In genomic region chr3:181921220-181921619, GRCh38 we compare ENCODE assay signal across 14 cellular contexts.
DNase-seq lines count a peak whose midpoint lies in the region; ATAC-seq, FAIRE-seq and TF ChIP-seq lines count a peak whose summit lies in the region.
"Had no signal": no experiment of that assay in that cellular context is flagged by ENCODE, and none has a peak within 500 bp of the region (broad histone marks: within the 10 kb centered on the region; RNA-seq: fewer than 3 reads in every experiment).

No MANE protein-coding gene starts in this region.

- ATAC-seq in GM18870 (IDR thresholded peaks at IDR 0.05; ENCODE audit: unreplicated experiment) (peak; percentile 98), GM21576 (IDR thresholded peaks at IDR 0.05; ENCODE audit: unreplicated experiment) (peak; percentile 97), HG03103 (IDR thresholded peaks at IDR 0.05; ENCODE audit: low read depth, unreplicated experiment) (peak; percentile 95), GM12878 (peak; percentile 95)
- ATAC-seq: CD8-positive, alpha-beta T cell; left lobe of liver had no signal

- no peak for TF ChIP-seq RAD21 in GM12878 (IDR thresholded peaks at IDR 0.05; ENCODE audit: insufficient read depth, low read depth, low read length)

- no peak for TF ChIP-seq POLR2A in GM12878 (IDR thresholded peaks at IDR 0.05; ENCODE audit: low read depth, low read length)

- DNase-seq in GM12878 (ENCODE audit: low read depth, low spot score) = peak; percentile 42
- DNase-seq in NCI-H526 treated with DMSO at 0.1 percent for 48 hours (lab: John Stamatoyannopoulos, UW) = no peak
- no peak for DNase-seq in NCI-H2196 treated with DMSO at 0.1 percent for 48 hours (lab: John Stamatoyannopoulos, UW; ENCODE audit: unreplicated experiment)
- DNase-seq in GM19240 (ENCODE audit: insufficient read length, low spot score) = no peak
- no peak for DNase-seq in KG1 (lab: John Stamatoyannopoulos, UW)
- DNase-seq: activated CD4-positive, alpha-beta T cell treated with anti-CD3 and anti-CD28 coated beads, Interleukin-2, amount 50 U/mL, for 1 hour; activated naive CD4-positive, alpha-beta T cell; CD8-positive, alpha-beta T cell; NCI-H2171 treated with DMSO at 0.1 percent for 48 hours; occipital lobe had no signal

- 0% methylated on average over 2 of the region's 2 CpGs for WGBS in GM12878 (ENCODE audit: insufficient coverage, insufficient replicate concordance, low lambda C conversion rate, missing lambda C conversion rate)

- in situ Hi-C loops in GM12878 (cut with MboI) = no loop called here

- POLR2A ChIA-PET in GM12878 (lab: Charles Lee) = no interaction called here

- H3K9ac ChIP-seq in GM12878 (ENCODE audit: control insufficient read depth, insufficient read depth, low read length) = no peak overlapping the region

- peak; percentile 27 for FAIRE-seq in GM12878 (lab: Jason Lieb, UNC)

- no peaks in the 10 kb centered on the region for H3K27me3 ChIP-seq in GM12878 (replicated peaks in 1 of 2; ENCODE audit: control insufficient read depth in 2 of 2, insufficient read depth in 2 of 2, low read length in 1 of 2)

- no peaks in the 10 kb centered on the region for H4K20me1 ChIP-seq in GM12878 (ENCODE audit: control insufficient read depth, insufficient read depth)

- H3K79me2 ChIP-seq in GM12878 (ENCODE audit: control insufficient read depth, insufficient read depth, low read length) = no peaks in the 10 kb centered on the region

- no peak for TF ChIP-seq CTCF in GM12878 (IDR thresholded peaks at IDR 0.05 in 2 of 3, conservative IDR thresholded peaks at IDR 0.05 in 1 of 3; ENCODE audit: control insufficient read depth in 2 of 3, extremely low read depth in 1 of 3, insufficient read depth in 1 of 3, low read depth in 3 of 3, low read length in 3 of 3)

- H3K9me3 ChIP-seq in GM12878 (replicated peaks; ENCODE audit: control insufficient read depth, insufficient read depth, low read length) = peaks cover 2% of the 10 kb centered on the region; the same call in 2 of the 3 replicates

- peaks cover 22% of the 10 kb centered on the region for H3K4me1 ChIP-seq in GM12878 (ENCODE audit: control insufficient read depth, insufficient read depth, low read length)

- RAD21 ChIA-PET in GM12878 (lab: Charles Lee; ENCODE audit: unreplicated experiment) = no interaction called here

- peak in 1 of 2 experiments; percentile 71; a peak in 2 of 4 replicates for TF ChIP-seq EP300 in GM12878 (IDR thresholded peaks at IDR 0.05; ENCODE audit: borderline replicate concordance in 1 of 2, control insufficient read depth in 1 of 2, low read depth in 2 of 2, low read length in 2 of 2)

- peak overlapping the region; percentile 53; the same call in 1 of the 2 replicates for H3K4me3 ChIP-seq in GM12878

- peak overlapping the region; percentile 86 for H3K27ac ChIP-seq in GM12878 (ENCODE audit: control insufficient read depth, insufficient read depth)

- peak overlapping the region; percentile 45 for H3K4me2 ChIP-seq in GM12878 (ENCODE audit: control insufficient read depth, insufficient read depth)

- BruUV-seq in GM12878 (replicated peaks; lab: Mats Ljungman, UMichigan) = no TSS peak

- H3K36me3 ChIP-seq in GM12878 (ENCODE audit: control insufficient read depth in 2 of 2, insufficient read depth in 2 of 2, low read length in 1 of 2) = no peaks in the 10 kb centered on the region

- CTCF ChIA-PET in GM12878 (lab: Yijun Ruan, JAX) = interaction anchor here (0.6 kb wide), 1 partner anchor 500 kb away, joined by 3 read pairs; no protein-coding TSS in a partner anchor

- intact Hi-C loops in GM12878 (cut with micrococcal nuclease; ENCODE audit: unreplicated experiment) = no loop called here

- peak overlapping the region; percentile 10; the same call in 1 of the 2 replicates for H2AFZ ChIP-seq in GM12878 (ENCODE audit: control insufficient read depth, low read depth, low read length)

- SMC1A ChIA-PET in GM12878 (lab: Charles Lee; ENCODE audit: uncharacterized antibody, unreplicated experiment) = interaction anchor here (1.1 to 1.4 kb wide), 2 partner anchors 12 to 19 kb away, joined by 3 read pairs; no protein-coding TSS in a partner anchor

TF ChIP-seq in GM12878, 131 proteins besides CTCF, POLR2A, EP300 and RAD21 (continues in another document):
- no peak for TF ChIP-seq TAF1 (IDR thresholded peaks at IDR 0.05; ENCODE audit: borderline replicate concordance, low read depth, low read length)
- TF ChIP-seq IRF4 (IDR thresholded peaks at IDR 0.05; ENCODE audit: low read depth, low read length) = no peak
- TF ChIP-seq TARDBP (IDR thresholded peaks at IDR 0.05; ENCODE audit: borderline replicate concordance) = no peak
- peak; percentile 86 for TF ChIP-seq CUX1 (IDR thresholded peaks at IDR 0.05; ENCODE audit: insufficient replicate concordance, low read depth, low read length)
- no peak for TF ChIP-seq SP1 (IDR thresholded peaks at IDR 0.05; ENCODE audit: low read depth, low read length)
- TF ChIP-seq, protein P1, sequence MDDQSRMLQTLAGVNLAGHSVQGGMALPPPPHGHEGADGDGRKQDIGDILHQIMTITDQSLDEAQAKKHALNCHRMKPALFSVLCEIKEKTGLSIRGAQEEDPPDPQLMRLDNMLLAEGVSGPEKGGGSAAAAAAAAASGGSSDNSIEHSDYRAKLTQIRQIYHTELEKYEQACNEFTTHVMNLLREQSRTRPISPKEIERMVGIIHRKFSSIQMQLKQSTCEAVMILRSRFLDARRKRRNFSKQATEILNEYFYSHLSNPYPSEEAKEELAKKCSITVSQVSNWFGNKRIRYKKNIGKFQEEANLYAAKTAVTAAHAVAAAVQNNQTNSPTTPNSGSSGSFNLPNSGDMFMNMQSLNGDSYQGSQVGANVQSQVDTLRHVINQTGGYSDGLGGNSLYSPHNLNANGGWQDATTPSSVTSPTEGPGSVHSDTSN (IDR thresholded peaks at IDR 0.05; ENCODE audit: insufficient replicate concordance, low read depth, low read length) = no peak
- TF ChIP-seq STAT3 (IDR thresholded peaks at IDR 0.05; ENCODE audit: low read depth, low read length) = no peak
- TF ChIP-seq PRDM15 (CRISPR knock-in tag; IDR thresholded peaks at IDR 0.05) = no peak
- no peak for TF ChIP-seq NRF1 (conservative IDR thresholded peaks at IDR 0.05; ENCODE audit: low read depth, low read length)
- peak; percentile 79 to 81 for TF ChIP-seq IKZF2 (IDR thresholded peaks at IDR 0.05)
- no peak for TF ChIP-seq MTA2 (IDR thresholded peaks at IDR 0.05; ENCODE audit: low read depth)
